25 cellular contexts compared by ENCODE assay signal in the genomic region with DNA sequence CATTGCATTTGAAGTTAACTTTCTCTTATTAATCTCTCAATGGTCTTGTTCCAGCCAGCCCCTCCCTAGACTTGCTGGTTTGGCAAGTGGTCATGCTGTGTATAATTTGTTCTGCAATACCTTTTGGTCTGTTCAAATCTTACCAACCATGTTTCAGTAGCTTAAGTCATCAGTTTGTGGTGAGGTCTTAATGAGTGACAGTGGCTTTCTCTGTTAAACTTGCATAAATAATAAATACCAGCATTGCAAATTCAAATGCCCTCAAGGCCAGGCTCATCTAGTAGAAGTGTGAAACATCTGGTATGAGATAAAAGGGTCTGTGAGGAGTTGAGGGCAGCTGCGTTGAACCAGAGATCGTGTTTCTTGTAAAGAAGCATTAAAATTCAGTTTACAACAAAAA.
DNase-seq lines count a peak whose midpoint lies in the region; ATAC-seq and TF ChIP-seq lines count a peak whose summit lies in the region.
"Had no signal": no experiment of that assay in that cellular context is flagged by ENCODE, and none has a peak within 500 bp of the region (broad histone marks: within the 10 kb centered on the region; RNA-seq: fewer than 3 reads in every experiment).

No MANE protein-coding gene starts in this region.

- no peak overlapping the region for H2BK12ac ChIP-seq in neuronal stem cell (ENCODE audit: low read length)

- WGBS in mammary epithelial cell (ENCODE audit: low coverage, missing lambda C conversion rate) = 100% methylated on average over 2 of the region's 2 CpGs
- WGBS in neuronal stem cell (ENCODE audit: extremely low coverage in 2 of 2, insufficient read length in 2 of 2, insufficient replicate concordance in 1 of 2), 2 donors = no CpG with 5 or more reads among the region's 2 CpGs

- in situ Hi-C loops in mammary epithelial cell (cut with MboI; ENCODE audit: low sequenced_read_pairs in 2 of 2) = no loop called here

- BruUV-seq in mammary epithelial cell (replicated peaks; lab: Mats Ljungman, UMichigan) (no TSS peak), MCF 10A (replicated peaks; lab: Mats Ljungman, UMichigan) (no TSS peak)

- no peak overlapping the region for H2BK5ac ChIP-seq in neuronal stem cell (ENCODE audit: low read length)

- no peaks in the 10 kb centered on the region for H3K36me3 Mint-ChIP-seq in MCF 10A (ENCODE audit: insufficient read depth, unreplicated experiment)
- H3K36me3 Mint-ChIP-seq: CD14-positive monocyte had no signal

- dilution Hi-C loops in mammary epithelial cell (cut with HindIII; ENCODE audit: low sequenced_read_pairs) = no loop called here

- H3K36me3 ChIP-seq in mammary epithelial cell (ENCODE audit: insufficient read depth, low read length) = no peaks in the 10 kb centered on the region
- H3K36me3 ChIP-seq in SK-N-MC (ENCODE audit: insufficient read depth, low read length) = no peaks in the 10 kb centered on the region
- H3K36me3 ChIP-seq in neuronal stem cell (replicated peaks in 1 of 2; ENCODE audit: control insufficient read depth in 2 of 2, insufficient read depth in 2 of 2, low read length in 2 of 2) = no peaks in the 10 kb centered on the region
- H3K36me3 ChIP-seq: BE2C had no signal

- TF ChIP-seq CTCF in mammary epithelial cell (conservative IDR thresholded peaks at IDR 0.05 in 1 of 2, IDR thresholded peaks at IDR 0.05 in 1 of 2; ENCODE audit: extremely low read depth in 1 of 2, insufficient read depth in 1 of 2, low read depth in 1 of 2, low read length in 2 of 2) (no peak), MCF 10A (IDR thresholded peaks at IDR 0.05; ENCODE audit: unreplicated experiment) (no peak)

- H3K4me1 ChIP-seq in mammary epithelial cell (ENCODE audit: insufficient read depth, low read length) = no peaks in the 10 kb centered on the region
- peaks cover 1 to 21% of the 10 kb centered on the region in 2 donors for H3K4me1 ChIP-seq in neuronal stem cell (ENCODE audit: control insufficient read depth in 2 of 2, insufficient read depth in 1 of 2, low read depth in 1 of 2, low read length in 2 of 2)
- H3K4me1 ChIP-seq: BE2C had no signal

- no peak overlapping the region for H3K14ac ChIP-seq in neuronal stem cell (ENCODE audit: low read length)

- no peaks in the 10 kb centered on the region for H3K79me1 ChIP-seq in neuronal stem cell (ENCODE audit: low read depth, low read length)

- H3K27me3 ChIP-seq in mammary epithelial cell (ENCODE audit: insufficient read depth, low read length) (no peaks in the 10 kb centered on the region), neuronal stem cell (ENCODE audit: control insufficient read depth in 3 of 3, insufficient read depth in 3 of 3, low read depth in 1 of 3, low read length in 3 of 3) (no peaks in the 10 kb centered on the region)
- H3K27me3 ChIP-seq: BE2C had no signal

- DNase-seq in mammary epithelial cell = no peak
- no peak for DNase-seq in MCF 10A (ENCODE audit: unreplicated experiment)
- peak; percentile 7 for DNase-seq in M059J (ENCODE audit: low read depth)
- peak; percentile 20 for DNase-seq in SK-N-MC (ENCODE audit: low read depth, low spot score)
- no peak for DNase-seq in neuronal stem cell (ENCODE audit: low spot score)
- DNase-seq in stimulated activated CD4-positive, alpha-beta T cell treated with anti-CD3 and anti-CD28 coated beads, Interleukin-15, amount 100 ng/mL, for 24 hours = no peak
- no peak for DNase-seq in stimulated activated CD4-positive, alpha-beta T cell treated with anti-CD3 and anti-CD28 coated beads, Interleukin-2, amount 100 ng/mL, for 48 hours
- DNase-seq: 8988T; ACHN; BE2C; CD8-positive, alpha-beta memory T cell; DMS153; DND-41; GOT3; HCEC 1CT; NCI-H1092 treated with DMSO at 0.1 percent for 48 hours; NCI-H1436; NCI-H187 treated with DMSO at 0.1 percent for 48 hours; NCI-H526; SHP77 treated with DMSO at 0.1 percent for 48 hours; SK-N-SH had no signal

- H3K4ac ChIP-seq in neuronal stem cell (ENCODE audit: low read length) = no peak overlapping the region

- H3K9me3 Mint-ChIP-seq in MCF 10A (ENCODE audit: unreplicated experiment) = no peaks in the 10 kb centered on the region
- H3K9me3 Mint-ChIP-seq: CD8-positive, alpha-beta memory T cell had no signal

- no peak overlapping the region for H2BK120ac ChIP-seq in neuronal stem cell (ENCODE audit: low read depth, low read length)

- H3K9me3 ChIP-seq in mammary epithelial cell (replicated peaks; ENCODE audit: insufficient read depth, low read length) (no peaks in the 10 kb centered on the region), SK-N-MC (ENCODE audit: low read depth, low read length) (no peaks in the 10 kb centered on the region), neuronal stem cell (replicated peaks in 1 of 2; ENCODE audit: control insufficient read depth in 2 of 2, insufficient read depth in 1 of 2, low read depth in 1 of 2, low read length in 2 of 2) (no peaks in the 10 kb centered on the region)
- H3K9me3 ChIP-seq: BE2C, SK-N-SH had no signal

- H3K18ac ChIP-seq in neuronal stem cell (ENCODE audit: low read length) = no peak overlapping the region

- CTCF ChIA-PET in mammary epithelial cell (lab: Charles Lee; ENCODE audit: low non-redundant PET) (no interaction called here), MCF 10A (lab: Yijun Ruan, JAX) (no interaction called here)

- no peak overlapping the region for H3K27ac Mint-ChIP-seq in MCF 10A (ENCODE audit: low read depth, unreplicated experiment)
- H3K27ac Mint-ChIP-seq: CD14-positive monocyte; CD8-positive, alpha-beta memory T cell had no signal

- no peak for ATAC-seq in HG03354 (IDR thresholded peaks at IDR 0.05; ENCODE audit: poor library complexity, severe bottlenecking, unreplicated experiment)
- ATAC-seq: Panc1 had no signal

- H3K23ac ChIP-seq in neuronal stem cell (ENCODE audit: low read depth, low read length, poor library complexity) = no peak overlapping the region

- no peak overlapping the region for H4K8ac ChIP-seq in neuronal stem cell (ENCODE audit: low read depth, low read length)

- H3K9ac ChIP-seq in mammary epithelial cell (ENCODE audit: insufficient read depth, low read length) (peak overlapping the region; percentile 1), SK-N-MC (ENCODE audit: insufficient read length) (no peak overlapping the region), neuronal stem cell (ENCODE audit: low read depth, low read length, poor library complexity) (no peak overlapping the region)
- H3K9ac ChIP-seq: SK-N-SH had no signal

- no peak overlapping the region for H3K4me3 ChIP-seq in mammary epithelial cell (replicated peaks in 1 of 3; ENCODE audit: insufficient read depth in 1 of 3, low read depth in 2 of 3, low read length in 3 of 3)
- peak overlapping the region; percentile 15; the same call in 1 of the 2 replicates for H3K4me3 ChIP-seq in SK-N-MC
- no peak overlapping the region for H3K4me3 ChIP-seq in neuronal stem cell (ENCODE audit: low read length in 2 of 2)

- no peak overlapping the region for H2AK5ac ChIP-seq in neuronal stem cell (ENCODE audit: low read depth, low read length)

- intact Hi-C loops in mammary epithelial cell (cut with micrococcal nuclease) (no loop called here), MCF 10A (cut with micrococcal nuclease) (no loop called here)

- H3K4me2 ChIP-seq in mammary epithelial cell (ENCODE audit: insufficient read depth, low read depth, low read length) (no peak overlapping the region), neuronal stem cell (ENCODE audit: insufficient read depth, low read length, poor library complexity, severe bottlenecking) (no peak overlapping the region)
- H3K4me2 ChIP-seq: SK-N-SH had no signal

- no peaks in the 10 kb centered on the region for H3K79me2 ChIP-seq in mammary epithelial cell (ENCODE audit: insufficient read depth, low read length)

- no peak overlapping the region for H3K4me3 Mint-ChIP-seq in MCF 10A (ENCODE audit: unreplicated experiment)
- H3K4me3 Mint-ChIP-seq: CD14-positive monocyte; CD8-positive, alpha-beta memory T cell had no signal

- H3K27me3 Mint-ChIP-seq in MCF 10A (ENCODE audit: insufficient read depth, unreplicated experiment) = no peaks in the 10 kb centered on the region
- H3K27me3 Mint-ChIP-seq: CD8-positive, alpha-beta memory T cell had no signal

- H2AFZ ChIP-seq in mammary epithelial cell (ENCODE audit: low read depth, low read length) (no peak overlapping the region), neuronal stem cell (ENCODE audit: low read length) (peak overlapping the region; percentile 14)

- no peaks in the 10 kb centered on the region for H4K20me1 ChIP-seq in mammary epithelial cell (ENCODE audit: insufficient read depth, low read length)

- H3K27ac ChIP-seq in mammary epithelial cell (ENCODE audit: insufficient read depth, low read depth, low read length) (no peak overlapping the region), SK-N-MC (no peak overlapping the region), neuronal stem cell (replicated peaks; ENCODE audit: low read length) (no peak overlapping the region)
- H3K27ac ChIP-seq: RWPE1 had no signal

- H2BK15ac ChIP-seq in neuronal stem cell (ENCODE audit: low read length) = no peak overlapping the region

- no peak overlapping the region for H4K91ac ChIP-seq in neuronal stem cell (ENCODE audit: low read depth, low read length, poor library complexity)

- H3K4me1 Mint-ChIP-seq in MCF 10A (ENCODE audit: insufficient read depth, unreplicated experiment) = no peaks in the 10 kb centered on the region
- H3K4me1 Mint-ChIP-seq: CD14-positive monocyte; CD8-positive, alpha-beta memory T cell had no signal

- POLR2A ChIA-PET in MCF 10A (lab: Yijun Ruan, JAX) = no interaction called here

Comparison
In these comparisons a context has a peak if more than half of its experiments do, and no peak if none do; other contexts are left out.
1. DNase-seq: peak in M059J (single experiment) and SK-N-MC (single experiment); none in mammary epithelial cell (single experiment), MCF 10A (single experiment), neuronal stem cell (single experiment), stimulated activated CD4-positive, alpha-beta T cell treated with anti-CD3 and anti-CD28 coated beads, Interleukin-15, amount 100 ng/mL, for 24 hours (single experiment) and stimulated activated CD4-positive, alpha-beta T cell treated with anti-CD3 and anti-CD28 coated beads, Interleukin-2, amount 100 ng/mL, for 48 hours (0 of 2).